1 cellular context compared by ENCODE assay signal in the genomic region with DNA sequence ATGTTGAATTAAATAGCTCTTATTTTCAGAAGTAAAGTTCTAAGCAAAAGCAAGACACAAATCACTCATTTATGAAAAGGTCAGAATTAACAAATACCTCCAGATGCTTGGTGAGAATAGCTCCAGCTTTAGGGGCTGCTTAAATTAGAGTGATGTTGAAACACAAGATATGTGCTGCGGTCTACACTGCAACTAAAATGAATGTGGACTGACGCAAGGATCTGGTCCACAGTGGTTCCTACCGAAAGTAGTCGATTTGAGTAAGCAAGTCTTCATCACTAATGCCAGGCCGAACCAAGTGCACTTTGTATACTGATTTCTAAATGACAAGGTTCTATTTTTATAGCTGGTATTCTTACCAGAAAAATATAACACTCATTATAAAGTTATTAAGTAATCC.
TF ChIP-seq lines count a peak whose summit lies in the region.

No MANE protein-coding gene starts in this region.

TF ChIP-seq in SK-N-SH, 30 proteins besides CTCF, POLR2A, EP300 and RAD21 (continued from another document):
- TF ChIP-seq RFX5 (IDR thresholded peaks at IDR 0.05; ENCODE audit: low read length): no peak
- no peak for TF ChIP-seq RCOR1 (IDR thresholded peaks at IDR 0.05; ENCODE audit: low read length)
- TF ChIP-seq GATA2 (CRISPR knock-in tag; IDR thresholded peaks at IDR 0.05): no peak
- TF ChIP-seq, protein P1, sequence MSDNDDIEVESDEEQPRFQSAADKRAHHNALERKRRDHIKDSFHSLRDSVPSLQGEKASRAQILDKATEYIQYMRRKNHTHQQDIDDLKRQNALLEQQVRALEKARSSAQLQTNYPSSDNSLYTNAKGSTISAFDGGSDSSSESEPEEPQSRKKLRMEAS (IDR thresholded peaks at IDR 0.05; ENCODE audit: low read depth): no peak
- TF ChIP-seq MXI1 (IDR thresholded peaks at IDR 0.05; ENCODE audit: low read depth, low read length): no peak
TF ChIP-seq in SK-N-SH: peak in this region for 0.
